14 cellular contexts compared by ENCODE assay signal in genomic region chr3:190116551-190117067, GRCh38. TPM values are rescaled to one million over a fixed set of nuclear protein-coding genes. Genes with fewer than 3 reads are reported as not detected.
DNase-seq lines count a peak whose midpoint lies in the region; ATAC-seq, FAIRE-seq and TF ChIP-seq lines count a peak whose summit lies in the region.
"Had no signal": no experiment of that assay in that cellular context is flagged by ENCODE, and none has a peak within 500 bp of the region (broad histone marks: within the 10 kb centered on the region; RNA-seq: fewer than 3 reads in every experiment).

No MANE protein-coding gene starts in this region.

- SMC1A ChIA-PET in GM12878 (lab: Charles Lee; ENCODE audit: uncharacterized antibody, unreplicated experiment) = interaction anchor here (0.6 to 6.0 kb wide), 19 partner anchors 9 to 263 kb away, joined by 3 to 42 read pairs (median 3); no protein-coding TSS in a partner anchor

- H3K4me2 ChIP-seq in GM12878 (ENCODE audit: control insufficient read depth, insufficient read depth) = no peak overlapping the region

- intact Hi-C loops in GM12878 (cut with micrococcal nuclease; ENCODE audit: unreplicated experiment) = loop anchor here (5.0 kb wide), 1 partner anchor 81 kb away; no protein-coding TSS in a partner anchor
- intact Hi-C loops in body of pancreas (cut with DNase I) = no loop called here

- POLR2A ChIA-PET in GM12878 (lab: Charles Lee) = interaction anchor here (0.8 kb wide), 1 partner anchor 9 kb away, joined by 4 read pairs; no protein-coding TSS in a partner anchor

- no TSS peak for BruUV-seq in GM12878 (replicated peaks; lab: Mats Ljungman, UMichigan)

- H3K4me1 ChIP-seq in HUES6 (ENCODE audit: control insufficient read depth, insufficient read depth, low read length) (peaks cover 35% of the 10 kb centered on the region), GM12878 (ENCODE audit: control insufficient read depth, insufficient read depth, low read length) (0 out of 2 replicates have a peak, but pooled peaks cover 4% of the 10 kb centered on the region), body of pancreas (peaks cover 13% of the 10 kb centered on the region)
- H3K4me1 ChIP-seq: uterus had no signal

- H2AFZ ChIP-seq in GM12878 (ENCODE audit: control insufficient read depth, low read depth, low read length) = no peak overlapping the region

- ATAC-seq in GM12878 (no peak), body of pancreas (no peak), HG03196 (IDR thresholded peaks at IDR 0.05; ENCODE audit: unreplicated experiment) (no peak)
- ATAC-seq: gastrocnemius medialis had no signal

- TF ChIP-seq POLR2A in GM12878 (IDR thresholded peaks at IDR 0.05; ENCODE audit: low read depth, low read length) (no peak), body of pancreas (IDR thresholded peaks at IDR 0.05) (no peak)

- TF ChIP-seq CTCF in GM12878 (IDR thresholded peaks at IDR 0.05 in 2 of 3, conservative IDR thresholded peaks at IDR 0.05 in 1 of 3; ENCODE audit: control insufficient read depth in 2 of 3, extremely low read depth in 1 of 3, insufficient read depth in 1 of 3, low read depth in 3 of 3, low read length in 3 of 3) (no peak), body of pancreas (IDR thresholded peaks at IDR 0.05) (no peak)

- TF ChIP-seq RAD21 in GM12878 (IDR thresholded peaks at IDR 0.05; ENCODE audit: insufficient read depth, low read depth, low read length) = no peak

- H3K9ac ChIP-seq in HUES6 (ENCODE audit: low read length) (no peak overlapping the region), GM12878 (ENCODE audit: control insufficient read depth, insufficient read depth, low read length) (no peak overlapping the region)

- H3K36me3 ChIP-seq in HUES6 (ENCODE audit: control insufficient read depth, insufficient read depth, low read length) (peaks cover 4% of the 10 kb centered on the region; the same call in 1 of the 2 replicates), GM12878 (ENCODE audit: control insufficient read depth in 2 of 2, insufficient read depth in 2 of 2, low read length in 1 of 2) (no peaks in the 10 kb centered on the region), body of pancreas (replicated peaks in 1 of 2; ENCODE audit: insufficient read depth in 1 of 2, low read depth in 2 of 2) (no peaks in the 10 kb centered on the region)
- H3K36me3 ChIP-seq: gastrocnemius medialis, uterus had no signal

- DNase-seq in COLO829 (ENCODE audit: low spot score) (peak; percentile 42), GM12878 (ENCODE audit: low read depth, low spot score) (no peak), kidney tubule cell (ENCODE audit: low spot score) (peak; percentile 39), body of pancreas (no peak), 8988T (no peak)
- no peak for DNase-seq in activated T-cell treated with anti-CD3 and anti-CD28 coated beads, Interleukin-2, amount 50 U/mL, for 48 hours
- DNase-seq: anterior cingulate cortex; DND-41; effector CD4-positive, alpha-beta T cell; gastrocnemius medialis; stimulated activated CD4-positive, alpha-beta T cell treated with anti-CD3 and anti-CD28 coated beads, Interleukin-4, amount 100 ng/mL, for 1 hour; uterus had no signal

- peaks cover 14% of the 10 kb centered on the region; the same call in 1 of the 2 replicates for H3K27me3 ChIP-seq in HUES6 (ENCODE audit: control insufficient read depth, insufficient read depth, low read length)
- peaks cover 2 to 3% of the 10 kb centered on the region in 2 experiments; a peak in 2 of 4 replicates for H3K27me3 ChIP-seq in GM12878 (replicated peaks in 1 of 2; ENCODE audit: control insufficient read depth in 2 of 2, insufficient read depth in 2 of 2, low read length in 1 of 2)
- no peaks in the 10 kb centered on the region for H3K27me3 ChIP-seq in body of pancreas
- H3K27me3 ChIP-seq: gastrocnemius medialis, uterus had no signal

- H3K4me3 ChIP-seq in HUES6 (ENCODE audit: low read depth, low read length) = peak overlapping the region; percentile 5; the same call in 1 of the 2 replicates
- no peak overlapping the region; the same call in 1 of the 2 replicates for H3K4me3 ChIP-seq in GM12878
- H3K4me3 ChIP-seq in body of pancreas = no peak overlapping the region
- H3K4me3 ChIP-seq: gastrocnemius medialis, uterus had no signal

- 27% methylated on average over 3 of the region's 3 CpGs for WGBS in GM12878 (ENCODE audit: insufficient coverage, insufficient replicate concordance, low lambda C conversion rate, missing lambda C conversion rate)
- 74 to 75% methylated on average over 3 of the region's 3 CpGs for WGBS in body of pancreas, 2 donors

- H3K27ac ChIP-seq in HUES6 (ENCODE audit: low read depth, low read length) (no peak overlapping the region), GM12878 (ENCODE audit: control insufficient read depth, insufficient read depth) (peak overlapping the region; percentile 6; the same call in 1 of the 2 replicates), body of pancreas (no peak overlapping the region)
- H3K27ac ChIP-seq: gastrocnemius medialis had no signal

- CTCF ChIA-PET in GM12878 (lab: Yijun Ruan, JAX) = interaction anchor here (0.6 to 1.6 kb wide), 9 partner anchors 9 to 771 kb away, joined by 3 to 5 read pairs (median 4); no protein-coding TSS in a partner anchor

- in situ Hi-C loops in GM12878 (cut with MboI) = no loop called here

- RAD21 ChIA-PET in GM12878 (lab: Charles Lee; ENCODE audit: unreplicated experiment) = interaction anchor here (0.7 to 4.0 kb wide), 11 partner anchors 9 to 290 kb away, joined by 3 to 18 read pairs (median 4); no protein-coding TSS in a partner anchor

- peaks cover 15% of the 10 kb centered on the region for H3K79me2 ChIP-seq in GM12878 (ENCODE audit: control insufficient read depth, insufficient read depth, low read length)

- no peak for TF ChIP-seq EP300 in GM12878 (IDR thresholded peaks at IDR 0.05; ENCODE audit: borderline replicate concordance in 1 of 2, control insufficient read depth in 1 of 2, low read depth in 2 of 2, low read length in 2 of 2)

- H3K9me3 ChIP-seq in HUES6 (ENCODE audit: control insufficient read depth, insufficient read depth, low read depth, low read length) (no peaks in the 10 kb centered on the region), GM12878 (replicated peaks; ENCODE audit: control insufficient read depth, insufficient read depth, low read length) (no peaks in the 10 kb centered on the region), body of pancreas (no peaks in the 10 kb centered on the region)
- H3K9me3 ChIP-seq: gastrocnemius medialis, uterus had no signal

- no peaks in the 10 kb centered on the region; the same call in 1 of the 2 replicates for H4K20me1 ChIP-seq in GM12878 (ENCODE audit: control insufficient read depth, insufficient read depth)

- no peak for FAIRE-seq in GM12878 (lab: Jason Lieb, UNC)

TF ChIP-seq in GM12878, 131 proteins besides CTCF, POLR2A, EP300 and RAD21:
- TF ChIP-seq ZNF622 (IDR thresholded peaks at IDR 0.05) = no peak
- TF ChIP-seq SRF (IDR thresholded peaks at IDR 0.05; ENCODE audit: low read depth in 2 of 2, low read length in 2 of 2) = peak in 1 of 2 experiments; percentile 77; a peak in 2 of 4 replicates
- TF ChIP-seq REST (IDR thresholded peaks at IDR 0.05; ENCODE audit: low read depth, low read length) = peak; percentile 60; the same call in 1 of the 2 replicates

RNA-seq across cellular contexts. Expression of gene P3H2, which starts 4.1 kb away (rescaled TPM):
- 161 and 165 TPM in 2 replicates for total RNA-seq in GM12878 (2013; cell fraction: nucleolus; rRNA removed)
- total RNA-seq in GM12878 (2014; rRNA removed) (88.8 and 95.5 TPM in 2 replicates), GM12878 (2014; rRNA removed; fragmentation: Illumina TruSeq; extraction: Trizol) (87.3 and 91.7 TPM in 2 replicates), GM12878 (2021) (68.3 and 69.4 TPM in 2 replicates), body of pancreas (10 to 100 TPM in 1 of 2 donors, 1 to 10 TPM in 1; 3.0 to 35.5 TPM)
- 29.2 TPM for polyA plus RNA-seq in GM12878 (2011; ENCODE audit: low read depth)
- polyA plus RNA-seq in GM12878 (2011; rRNA removed) (63.1 and 88.6 TPM in 2 replicates), GM12878 (2014; fragmentation: Illumina TruSeq; extraction: Trizol) (84.9 and 116 TPM in 2 replicates), GM12878 (2014; fragmentation: Nextera tagmentation; extraction: Ambion mirVana) (10 to 100 TPM; 27.0 to 36.7 TPM), GM12878 (2014; rRNA removed) (69.3 and 83.6 TPM in 2 replicates), GM12878 (2016; fragmentation: Nextera tagmentation; extraction: Ambion mirVana) (10 to 100 TPM; 82.7 to 97.6 TPM)
- 34.7 and 48.4 TPM in 2 replicates for polyA plus RNA-seq in GM12878 (2011; cell fraction: cytosol; rRNA removed)
- polyA plus RNA-seq in GM12878 (2011; cell fraction: nucleus; rRNA removed) = 36.0 and 43.6 TPM in 2 replicates
- 41.4 and 41.6 TPM in 2 replicates for polyA plus RNA-seq in GM12878 (2012)
- 46.6 and 62.8 TPM in 2 replicates for polyA minus RNA-seq in GM12878 (2011; rRNA and poly(A)+ RNA removed)
- polyA minus RNA-seq in GM12878 (2011; cell fraction: cytosol; rRNA and poly(A)+ RNA removed) = 16.6 and 23.6 TPM in 2 replicates
- 48.7 and 60.0 TPM in 2 replicates for polyA minus RNA-seq in GM12878 (2011; cell fraction: nucleus; rRNA and poly(A)+ RNA removed)

Comparison
In these comparisons a context has a peak if more than half of its experiments do, and no peak if none do; other contexts are left out.
1. DNase-seq: peak in COLO829 (single experiment) and kidney tubule cell (single experiment); none in GM12878 (single experiment), body of pancreas (0 of 4), 8988T (single experiment) and activated T-cell treated with anti-CD3 and anti-CD28 coated beads, Interleukin-2, amount 50 U/mL, for 48 hours (0 of 2).